ENCODE assay signal across 14 cellular contexts in the genomic region with DNA sequence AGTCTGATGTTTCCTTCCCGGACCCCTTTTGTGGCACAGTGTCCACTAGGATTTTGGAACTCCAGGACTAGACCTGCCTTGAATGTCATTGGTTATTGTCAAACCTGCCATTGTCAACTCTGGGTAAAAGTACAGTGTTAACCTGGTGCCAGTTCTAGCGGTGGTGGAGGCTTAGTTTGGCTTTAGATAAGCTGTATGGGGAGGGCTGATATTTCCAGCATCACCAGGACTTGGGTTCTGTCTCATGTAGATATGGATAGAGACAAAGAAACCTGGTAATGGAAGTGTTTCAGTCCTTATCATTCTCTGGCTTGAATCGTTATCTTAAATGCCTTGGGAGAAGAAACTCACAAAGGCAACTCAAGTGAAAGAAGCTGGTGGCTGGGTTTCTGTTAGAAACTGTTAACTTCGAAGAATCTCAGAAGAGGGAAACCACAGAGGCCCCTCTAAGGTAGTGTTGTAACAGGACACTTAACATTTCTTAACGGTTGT. TPM values are rescaled to one million over a fixed set of nuclear protein-coding genes. Genes with fewer than 3 reads are reported as not detected.
DNase-seq lines count a peak whose midpoint lies in the region; ATAC-seq, FAIRE-seq and TF ChIP-seq lines count a peak whose summit lies in the region.
"Had no signal": no experiment of that assay in that cellular context is flagged by ENCODE, and none has a peak within 500 bp of the region (broad histone marks: within the 10 kb centered on the region; RNA-seq: fewer than 3 reads in every experiment).

No MANE protein-coding gene starts in this region.

- H3K4me1 Mint-ChIP-seq in activated naive CD8-positive, alpha-beta T cell treated with anti-CD3 and anti-CD28 coated beads, Interleukin-2, amount 10 ng/mL, durations not matched to agents 7 days and 5 days = peaks cover 81% of the 10 kb centered on the region

- peak; percentile 48 for ATAC-seq in activated naive CD8-positive, alpha-beta T cell treated with anti-CD3 and anti-CD28 coated beads, Interleukin-2, amount 10 ng/mL, durations not matched to agents 7 days and 5 days (ENCODE audit: low read depth)
- ATAC-seq in HG02623 (IDR thresholded peaks at IDR 0.05; ENCODE audit: unreplicated experiment) = no peak
- ATAC-seq: right lobe of liver had no signal

- no peak for TF ChIP-seq CTCF in NB4 (IDR thresholded peaks at IDR 0.05; ENCODE audit: low read depth, low read length)

- DNase-seq in GM12891 (ENCODE audit: insufficient read length, low spot score) = no peak
- DNase-seq in NB4 (ENCODE audit: low read depth) = peak; percentile 80
- no peak for DNase-seq in activated naive CD8-positive, alpha-beta T cell treated with anti-CD3 and anti-CD28 coated beads, Interleukin-2, amount 10 ng/mL, durations not matched to agents 7 days and 5 days
- DNase-seq in HCEC 1CT = no peak
- no peak for DNase-seq in NCI-H345 treated with DMSO at 0.1 percent for 48 hours (lab: John Stamatoyannopoulos, UW; ENCODE audit: unreplicated experiment)
- no peak for DNase-seq in NCI-H1694 (lab: John Stamatoyannopoulos, UW)
- DNase-seq: brain microvascular endothelial cell, glutamatergic neuron, kidney glomerular epithelial cell, NCI-H2227 treated with DMSO at 0.1 percent for 48 hours, Peyer's patch, right lobe of liver had no signal

- POLR2A ChIA-PET in activated naive CD8-positive, alpha-beta T cell treated with anti-CD3 and anti-CD28 coated beads, Interleukin-2, amount 10 ng/mL, durations not matched to agents 7 days and 5 days (lab: Charles Lee) = interaction anchor here (0.7 to 3.9 kb wide), 6 partner anchors 9 to 220 kb away, joined by 3 to 23 read pairs (median 6); no protein-coding TSS in a partner anchor

- peaks cover 69 to 100% (median 98%) of the 10 kb centered on the region in 10 experiments for H3K4me1 ChIP-seq in BLaER1 treated with 17β-estradiol and CSF1 and Interleukin-3, amounts not matched to agents 10 nM and 100 nM
- H3K4me1 ChIP-seq: right lobe of liver had no signal

- H3K4me2 ChIP-seq in BLaER1 treated with 17β-estradiol and CSF1 and Interleukin-3, amounts not matched to agents 10 nM and 100 nM = peak overlapping the region; percentile 9 to 93 (median 67)

- H3K9me3 Mint-ChIP-seq in activated naive CD8-positive, alpha-beta T cell treated with anti-CD3 and anti-CD28 coated beads, Interleukin-2, amount 10 ng/mL, durations not matched to agents 7 days and 5 days = peaks cover 7% of the 10 kb centered on the region

- H3K4me3 ChIP-seq in BLaER1 treated with 17β-estradiol and CSF1 and Interleukin-3, amounts not matched to agents 10 nM and 100 nM = no peak overlapping the region
- H3K4me3 ChIP-seq in NB4 (ENCODE audit: low read depth, low read length) = peak overlapping the region; percentile 29
- H3K4me3 ChIP-seq: Peyer's patch, right lobe of liver had no signal

- H3K36me3 Mint-ChIP-seq in activated naive CD8-positive, alpha-beta T cell treated with anti-CD3 and anti-CD28 coated beads, Interleukin-2, amount 10 ng/mL, durations not matched to agents 7 days and 5 days = peaks cover 46% of the 10 kb centered on the region

- peaks cover 6 to 28% (median 13%) of the 10 kb centered on the region in 11 experiments; a peak in 17 of 22 replicates for H3K9me3 ChIP-seq in BLaER1 treated with 17β-estradiol and CSF1 and Interleukin-3, amounts not matched to agents 10 nM and 100 nM (replicated peaks in 1 of 11)
- H3K9me3 ChIP-seq: Peyer's patch, right lobe of liver had no signal

- H3K27ac ChIP-seq in BLaER1 treated with 17β-estradiol and CSF1 and Interleukin-3, amounts not matched to agents 10 nM and 100 nM = peak overlapping the region in 7 of 11 experiments; percentile 0 to 40 (median 28); a peak in 9 of 22 replicates
- H3K27ac ChIP-seq: brain microvascular endothelial cell, right lobe of liver had no signal

- H3K27ac Mint-ChIP-seq in activated naive CD8-positive, alpha-beta T cell treated with anti-CD3 and anti-CD28 coated beads, Interleukin-2, amount 10 ng/mL, durations not matched to agents 7 days and 5 days = peak overlapping the region; percentile 78

- no peaks in the 10 kb centered on the region for H3K27me3 ChIP-seq in BLaER1 treated with 17β-estradiol and CSF1 and Interleukin-3, amounts not matched to agents 10 nM and 100 nM
- H3K27me3 ChIP-seq: brain microvascular endothelial cell, Peyer's patch, right lobe of liver had no signal

- peaks cover 0 to 88% (median 48%) of the 10 kb centered on the region in 11 experiments; a peak in 18 of 22 replicates for H3K36me3 ChIP-seq in BLaER1 treated with 17β-estradiol and CSF1 and Interleukin-3, amounts not matched to agents 10 nM and 100 nM
- H3K36me3 ChIP-seq: Peyer's patch, right lobe of liver had no signal

- FAIRE-seq in GM12891 (lab: Jason Lieb, UNC) = peak; percentile 40

- no peak overlapping the region for H3K9ac ChIP-seq in BLaER1 treated with 17β-estradiol and CSF1 and Interleukin-3, amounts not matched to agents 10 nM and 100 nM

- peaks cover 5 to 100% (median 83%) of the 10 kb centered on the region in 11 experiments; a peak in 20 of 22 replicates for H4K20me1 ChIP-seq in BLaER1 treated with 17β-estradiol and CSF1 and Interleukin-3, amounts not matched to agents 10 nM and 100 nM

- peak overlapping the region; percentile 71 for H3K4me3 Mint-ChIP-seq in activated naive CD8-positive, alpha-beta T cell treated with anti-CD3 and anti-CD28 coated beads, Interleukin-2, amount 10 ng/mL, durations not matched to agents 7 days and 5 days

- H3K27me3 Mint-ChIP-seq in activated naive CD8-positive, alpha-beta T cell treated with anti-CD3 and anti-CD28 coated beads, Interleukin-2, amount 10 ng/mL, durations not matched to agents 7 days and 5 days = no peaks in the 10 kb centered on the region

- TF ChIP-seq POLR2A in GM12891 (IDR thresholded peaks at IDR 0.05; ENCODE audit: low read depth, low read length) (no peak), NB4 (IDR thresholded peaks at IDR 0.05; ENCODE audit: extremely low read depth, insufficient read length) (no peak)

TF ChIP-seq in GM12891, 5 proteins besides CTCF, POLR2A, EP300 and RAD21:
- no peak for TF ChIP-seq TAF1 (IDR thresholded peaks at IDR 0.05; ENCODE audit: low read depth, low read length)
- TF ChIP-seq PAX5 (IDR thresholded peaks at IDR 0.05; ENCODE audit: insufficient read depth, low read length, severe bottlenecking) = no peak
- no peak for TF ChIP-seq POLR2AphosphoS5 (IDR thresholded peaks at IDR 0.05; ENCODE audit: low read depth, low read length)
- TF ChIP-seq POU2F2 (IDR thresholded peaks at IDR 0.05; ENCODE audit: low read depth, low read length) = no peak
- TF ChIP-seq SPI1 (IDR thresholded peaks at IDR 0.05; ENCODE audit: low read depth, low read length) = no peak

RNA-seq across cellular contexts. Expression of a gene that starts 10.6 kb away (rescaled TPM):
- 9.8 TPM for polyA plus RNA-seq in GM12891 (2012; ENCODE audit: low read depth, missing spikeins)
- total RNA-seq in activated naive CD8-positive, alpha-beta T cell treated with anti-CD3 and anti-CD28 coated beads, Interleukin-2, amount 10 ng/mL, durations not matched to agents 7 days and 5 days = 10 to 100 TPM; 64.9 to 72.9 TPM
